10 cellular contexts compared by ENCODE assay signal in genomic region chr4:113657834-113658233, GRCh38.
DNase-seq lines count a peak whose midpoint lies in the region; ATAC-seq and TF ChIP-seq lines count a peak whose summit lies in the region.
"Had no signal": no experiment of that assay in that cellular context is flagged by ENCODE, and none has a peak within 500 bp of the region (broad histone marks: within the 10 kb centered on the region; RNA-seq: fewer than 3 reads in every experiment).

No MANE protein-coding gene starts in this region.

- peaks cover 33% of the 10 kb centered on the region for H3K4me1 Mint-ChIP-seq in activated naive CD8-positive, alpha-beta T cell treated with anti-CD3 and anti-CD28 coated beads, Interleukin-2, amount 50 U/mL, for 24 hours
- H3K4me1 Mint-ChIP-seq: neural progenitor cell had no signal

- H3K27ac Mint-ChIP-seq in activated naive CD8-positive, alpha-beta T cell treated with anti-CD3 and anti-CD28 coated beads, Interleukin-2, amount 50 U/mL, for 24 hours, result peak overlapping the region; percentile 14
- H3K27ac Mint-ChIP-seq: neural progenitor cell had no signal

- no peaks in the 10 kb centered on the region for H3K79me2 ChIP-seq in HCT116 (ENCODE audit: insufficient read depth, low read length)

- RAD21 ChIA-PET in HCT116 (lab: Charles Lee; ENCODE audit: low non-redundant PET in 1 of 2, low total read pairs in 2 of 2, uncharacterized antibody in 2 of 2, unreplicated experiment in 2 of 2), result no interaction called here

- H3K9me3 Mint-ChIP-seq in activated naive CD8-positive, alpha-beta T cell treated with anti-CD3 and anti-CD28 coated beads, Interleukin-2, amount 50 U/mL, for 24 hours, result no peaks in the 10 kb centered on the region
- H3K9me3 Mint-ChIP-seq: neural progenitor cell had no signal

- peaks cover 43% of the 10 kb centered on the region for H3K36me3 Mint-ChIP-seq in activated naive CD8-positive, alpha-beta T cell treated with anti-CD3 and anti-CD28 coated beads, Interleukin-2, amount 50 U/mL, for 24 hours (ENCODE audit: low read depth)

- peaks cover 18 to 25% of the 10 kb centered on the region in 2 experiments for H3K4me1 ChIP-seq in HCT116 (ENCODE audit: control insufficient read depth in 1 of 2, insufficient read depth in 2 of 2, low read length in 2 of 2)
- H3K4me1 ChIP-seq: neural progenitor cell had no signal

- BruUV-seq in HCT116 (replicated peaks; lab: Mats Ljungman, UMichigan), result no TSS peak

- no peak overlapping the region for H3K4me3 ChIP-seq in HCT116 (replicated peaks in 1 of 2; ENCODE audit: low read depth in 1 of 2, low read length in 2 of 2)
- H3K4me3 ChIP-seq: neural progenitor cell had no signal

- no peak overlapping the region for H2AFZ ChIP-seq in HCT116 (ENCODE audit: low read depth, low read length, poor library complexity, severe bottlenecking)
- H2AFZ ChIP-seq: neural progenitor cell had no signal

- CTCF ChIA-PET in HCT116 (lab: Charles Lee), result no interaction called here

- H3K4me3 Mint-ChIP-seq in activated naive CD8-positive, alpha-beta T cell treated with anti-CD3 and anti-CD28 coated beads, Interleukin-2, amount 50 U/mL, for 24 hours, result no peak overlapping the region
- H3K4me3 Mint-ChIP-seq: neural progenitor cell had no signal

- no peak for TF ChIP-seq RAD21 in HCT116 (IDR thresholded peaks at IDR 0.05; ENCODE audit: low read depth)

- TF ChIP-seq CTCF in HCT116 (IDR thresholded peaks at IDR 0.05 in 2 of 3, conservative IDR thresholded peaks at IDR 0.05 in 1 of 3; ENCODE audit: borderline replicate concordance in 1 of 3, insufficient read depth in 1 of 3, low read depth in 2 of 3, low read length in 2 of 3), result no peak

- H3K27ac ChIP-seq in HCT116 (ENCODE audit: low read depth, low read length), result no peak overlapping the region
- H3K27ac ChIP-seq: neural progenitor cell had no signal

- intact Hi-C loops in HCT116 (cut with micrococcal nuclease), result no loop called here

- no peaks in the 10 kb centered on the region; a peak in 1 of 4 replicates for H3K9me3 ChIP-seq in HCT116 (ENCODE audit: control insufficient read depth in 1 of 2, insufficient read depth in 1 of 2, low read depth in 1 of 2, low read length in 2 of 2)

- H3K36me3 ChIP-seq in HCT116 (ENCODE audit: control insufficient read depth in 1 of 2, insufficient read depth in 2 of 2, low read length in 2 of 2), result no peaks in the 10 kb centered on the region
- H3K36me3 ChIP-seq: neural progenitor cell had no signal

- POLR2A ChIA-PET in HCT116 (lab: Charles Lee), result no interaction called here

- peak; percentile 69 for DNase-seq in NCI-H2171 treated with DMSO at 0.1 percent for 48 hours (lab: John Stamatoyannopoulos, UW)
- DNase-seq in NCI-H2171 (lab: John Stamatoyannopoulos, UW), result no peak
- DNase-seq in HCT116 (ENCODE audit: low read depth, low spot score), result no peak
- DNase-seq in activated naive CD8-positive, alpha-beta T cell treated with anti-CD3 and anti-CD28 coated beads, Interleukin-2, amount 50 U/mL, for 24 hours, result no peak
- peak; percentile 28 for DNase-seq in left kidney (ENCODE audit: low read depth, low spot score)
- DNase-seq in NCI-H524 treated with DMSO at 0.1 percent for 48 hours (lab: John Stamatoyannopoulos, UW), result no peak
- DNase-seq: stimulated activated naive CD8-positive, alpha-beta T cell treated with anti-CD3 and anti-CD28 coated beads, Interleukin-15, Interleukin-2, amounts not matched to agents 100 U/mL and 50 U/mL, for 24 hours had no signal

- ATAC-seq in HCT116, result no peak
- no peak for ATAC-seq in activated naive CD8-positive, alpha-beta T cell treated with anti-CD3 and anti-CD28 coated beads, Interleukin-2, amount 50 U/mL, for 24 hours
- no peak for ATAC-seq in GM21447 (IDR thresholded peaks at IDR 0.05; ENCODE audit: unreplicated experiment)
- ATAC-seq in HG02970 (IDR thresholded peaks at IDR 0.05; ENCODE audit: low FRiP score, unreplicated experiment), result no peak
- ATAC-seq: stimulated activated naive CD8-positive, alpha-beta T cell treated with anti-CD3 and anti-CD28 coated beads, Interleukin-15, Interleukin-2, amounts not matched to agents 100 U/mL and 50 U/mL, for 24 hours had no signal

- peak overlapping the region; percentile 28 for H3K4me2 ChIP-seq in HCT116 (ENCODE audit: low read length)
- H3K4me2 ChIP-seq: neural progenitor cell had no signal

- H3K9ac ChIP-seq in HCT116 (ENCODE audit: low read length), result no peak overlapping the region
- H3K9ac ChIP-seq: neural progenitor cell had no signal

- TF ChIP-seq POLR2A in HCT116 (IDR thresholded peaks at IDR 0.05; ENCODE audit: borderline replicate concordance, extremely low read depth, insufficient read depth, insufficient read length), result no peak

- H3K9me2 ChIP-seq in HCT116 (ENCODE audit: insufficient read depth), result no peaks in the 10 kb centered on the region

- H4K20me1 ChIP-seq in HCT116 (ENCODE audit: insufficient read depth), result no peaks in the 10 kb centered on the region

- no peaks in the 10 kb centered on the region for H3K27me3 ChIP-seq in HCT116 (ENCODE audit: insufficient read depth, low read length)
- H3K27me3 ChIP-seq: neural progenitor cell had no signal

- H3K27me3 Mint-ChIP-seq in activated naive CD8-positive, alpha-beta T cell treated with anti-CD3 and anti-CD28 coated beads, Interleukin-2, amount 50 U/mL, for 24 hours, result no peaks in the 10 kb centered on the region

TF ChIP-seq in HCT116, 20 proteins besides CTCF, POLR2A, EP300 and RAD21 (continues in another document):
- TF ChIP-seq ZNF274 (IDR thresholded peaks at IDR 0.05; ENCODE audit: low read depth, low read length), result no peak
- TF ChIP-seq POLR2AphosphoS5 (IDR thresholded peaks at IDR 0.05; ENCODE audit: low read depth, low read length), result no peak
- TF ChIP-seq SIN3A (IDR thresholded peaks at IDR 0.05; ENCODE audit: low read depth), result no peak
- 0 out of 2 replicates have a peak, but pooled peaks have one; percentile 66 for TF ChIP-seq CBX3 (IDR thresholded peaks at IDR 0.05; ENCODE audit: low read depth)
- no peak for TF ChIP-seq ZBTB33 (IDR thresholded peaks at IDR 0.05; ENCODE audit: extremely low read depth, insufficient replicate concordance, low read length)
- no peak for TF ChIP-seq YY1 (IDR thresholded peaks at IDR 0.05; ENCODE audit: extremely low read depth, insufficient replicate concordance, low read depth, low read length)
- peak; percentile 52 for TF ChIP-seq FOSL1 (IDR thresholded peaks at IDR 0.05; ENCODE audit: low read depth)
- no peak for TF ChIP-seq ELF1 (IDR thresholded peaks at IDR 0.05; ENCODE audit: borderline replicate concordance, low read depth)
- no peak for TF ChIP-seq EZH2 (IDR thresholded peaks at IDR 0.05)
- no peak for TF ChIP-seq SRF (IDR thresholded peaks at IDR 0.05; ENCODE audit: low read depth)
- 0 out of 2 replicates have a peak, but pooled peaks have one; percentile 9 for TF ChIP-seq SP1 (IDR thresholded peaks at IDR 0.05; ENCODE audit: low read depth)
- TF ChIP-seq JUND (IDR thresholded peaks at IDR 0.05), result peak; percentile 40; the same call in 1 of the 2 replicates
- TF ChIP-seq REST (IDR thresholded peaks at IDR 0.05; ENCODE audit: low read depth), result no peak
- TF ChIP-seq CEBPB (IDR thresholded peaks at IDR 0.05; ENCODE audit: low read depth), result no peak
- TF ChIP-seq ZFX (IDR thresholded peaks at IDR 0.05), result no peak
- no peak for TF ChIP-seq ATF3 (IDR thresholded peaks at IDR 0.05)
- TF ChIP-seq EGR1 (IDR thresholded peaks at IDR 0.05; ENCODE audit: low read depth), result no peak

Comparison
In these comparisons a context has a peak if more than half of its experiments do, and no peak if none do; other contexts are left out.
1. DNase-seq: peak in NCI-H2171 treated with DMSO at 0.1 percent for 48 hours (single experiment) and left kidney (single experiment); none in NCI-H2171 (single experiment), HCT116 (single experiment), activated naive CD8-positive, alpha-beta T cell treated with anti-CD3 and anti-CD28 coated beads, Interleukin-2, amount 50 U/mL, for 24 hours (single experiment) and NCI-H524 treated with DMSO at 0.1 percent for 48 hours (single experiment).